16 cellular contexts compared by ENCODE assay signal in genomic region chr6:1766663-1767062, GRCh38.
DNase-seq lines count a peak whose midpoint lies in the region; ATAC-seq, FAIRE-seq and TF ChIP-seq lines count a peak whose summit lies in the region.
"Had no signal": no experiment of that assay in that cellular context is flagged by ENCODE, and none has a peak within 500 bp of the region (broad histone marks: within the 10 kb centered on the region; RNA-seq: fewer than 3 reads in every experiment).

No MANE protein-coding gene starts in this region.

- no peaks in the 10 kb centered on the region for H3K9me3 ChIP-seq in right lobe of liver
- H3K9me3 ChIP-seq in HepG2 (ENCODE audit: low read length), result no peaks in the 10 kb centered on the region
- no peaks in the 10 kb centered on the region for H3K9me3 ChIP-seq in aorta (ENCODE audit: control insufficient read depth, low read length)
- H3K9me3 ChIP-seq: neutrophil had no signal

- no peak for DNase-seq in right lobe of liver
- no peak for DNase-seq in HepG2 (ENCODE audit: low spot score)
- DNase-seq in astrocyte of the hippocampus (ENCODE audit: low read depth, low spot score), result peak; percentile 46
- DNase-seq in kidney glomerular epithelial cell (lab: John Stamatoyannopoulos, UW), result peak; percentile 10
- no peak for DNase-seq in aorta
- no peak for DNase-seq in activated CD4-positive, alpha-beta T cell treated with anti-CD3 and anti-CD28 coated beads, Interleukin-2, amount 10 ng/mL, durations not matched to agents 7 days and 5 days
- DNase-seq in AG08395 (ENCODE audit: low spot score), result no peak
- no peak for DNase-seq in cortex of kidney (lab: John Stamatoyannopoulos, UW)
- DNase-seq: activated CD4-positive, alpha-beta memory T cell treated with anti-CD3 and anti-CD28 coated beads, Interleukin-2, amount 10 ng/mL, durations not matched to agents 7 days and 5 days; amygdala; NCI-H1930; stimulated activated naive B cell treated with anti-CD40 and anti-IgM and Interleukin-4, amounts not matched to agents 10 μg/mL and 1 μg/mL and 100 μg/mL, for 72 hours had no signal

- H3K27ac Mint-ChIP-seq in activated CD4-positive, alpha-beta T cell treated with anti-CD3 and anti-CD28 coated beads, Interleukin-2, amount 10 ng/mL, durations not matched to agents 7 days and 5 days, result no peak overlapping the region
- H3K27ac Mint-ChIP-seq: activated CD4-positive, alpha-beta memory T cell treated with anti-CD3 and anti-CD28 coated beads, Interleukin-2, amount 10 ng/mL, durations not matched to agents 7 days and 5 days; memory B cell; stimulated activated naive B cell treated with anti-CD40 and anti-IgM and Interleukin-4, amounts not matched to agents 10 μg/mL and 1 μg/mL and 100 μg/mL, for 72 hours had no signal

- H3K9me3 Mint-ChIP-seq in activated CD4-positive, alpha-beta T cell treated with anti-CD3 and anti-CD28 coated beads, Interleukin-2, amount 10 ng/mL, durations not matched to agents 7 days and 5 days, result no peaks in the 10 kb centered on the region
- H3K9me3 Mint-ChIP-seq: activated CD4-positive, alpha-beta memory T cell treated with anti-CD3 and anti-CD28 coated beads, Interleukin-2, amount 10 ng/mL, durations not matched to agents 7 days and 5 days; memory B cell; stimulated activated naive B cell treated with anti-CD40 and anti-IgM and Interleukin-4, amounts not matched to agents 10 μg/mL and 1 μg/mL and 100 μg/mL, for 72 hours had no signal

- FAIRE-seq in HepG2 (lab: Jason Lieb, UNC), result no peak
- FAIRE-seq: TTC549 had no signal

- no peak overlapping the region for H3K4me2 ChIP-seq in HepG2 (ENCODE audit: low read depth, low read length)

- 70% methylated on average over 8 of the region's 8 CpGs for WGBS in right lobe of liver (ENCODE audit: insufficient coverage, low coverage, low lambda C conversion rate, missing lambda C conversion rate)
- 97% methylated on average over 8 of the region's 8 CpGs for WGBS in HepG2 (ENCODE audit: low lambda C conversion rate)
- 45 to 49% methylated on average over 8 of the region's 8 CpGs for WGBS in aorta, 2 donors

- H3K4me1 ChIP-seq in right lobe of liver (no peaks in the 10 kb centered on the region), HepG2 (ENCODE audit: insufficient read depth, low read length) (peaks cover 15% of the 10 kb centered on the region), aorta (ENCODE audit: control insufficient read depth in 1 of 2, insufficient read depth in 2 of 2, low read length in 2 of 2) (peaks cover 0 to 10% of the 10 kb centered on the region in 2 donors)

- H3K4me3 ChIP-seq in right lobe of liver (no peak overlapping the region), HepG2 (replicated peaks in 1 of 3; ENCODE audit: insufficient read depth in 1 of 3, low read depth in 2 of 3, low read length in 3 of 3) (no peak overlapping the region), aorta (ENCODE audit: low read length in 2 of 2) (no peak overlapping the region)
- H3K4me3 ChIP-seq: smooth muscle cell had no signal

- H3K27ac ChIP-seq in right lobe of liver (no peak overlapping the region), HepG2 (ENCODE audit: extremely low read length, insufficient read depth, low read length) (no peak overlapping the region), aorta (ENCODE audit: low read depth in 1 of 2, low read length in 2 of 2) (peak overlapping the region in 1 of 2 donors; percentile 42)
- H3K27ac ChIP-seq: neutrophil had no signal

- no peaks in the 10 kb centered on the region for H3K27me3 Mint-ChIP-seq in activated CD4-positive, alpha-beta T cell treated with anti-CD3 and anti-CD28 coated beads, Interleukin-2, amount 10 ng/mL, durations not matched to agents 7 days and 5 days
- H3K27me3 Mint-ChIP-seq: memory B cell; stimulated activated naive B cell treated with anti-CD40 and anti-IgM and Interleukin-4, amounts not matched to agents 10 μg/mL and 1 μg/mL and 100 μg/mL, for 72 hours had no signal

- no peaks in the 10 kb centered on the region for H3K79me2 ChIP-seq in HepG2 (ENCODE audit: insufficient read depth, low read length)

- no peak overlapping the region for H2AFZ ChIP-seq in HepG2 (ENCODE audit: low read length)

- H3K9ac ChIP-seq in HepG2 (ENCODE audit: insufficient read depth, low read depth, low read length), result no peak overlapping the region

- H3K36me3 Mint-ChIP-seq in activated CD4-positive, alpha-beta T cell treated with anti-CD3 and anti-CD28 coated beads, Interleukin-2, amount 10 ng/mL, durations not matched to agents 7 days and 5 days (ENCODE audit: low read depth), result peaks cover 1% of the 10 kb centered on the region

- no TSS peak for BruUV-seq in HepG2 (replicated peaks; lab: Mats Ljungman, UMichigan)

- TF ChIP-seq EP300 in HepG2 (IDR thresholded peaks at IDR 0.05; ENCODE audit: low read depth in 2 of 2, low read length in 2 of 2), result no peak
- TF ChIP-seq EP300 in HepG2 (CRISPR knock-in tag; IDR thresholded peaks at IDR 0.05; ENCODE audit: borderline replicate concordance), result no peak

- CTCF ChIA-PET in HepG2 (lab: Yijun Ruan, JAX; ENCODE audit: low intra/inter-chr PET ratio, low total read pairs), result no interaction called here
- CTCF ChIA-PET in activated CD4-positive, alpha-beta T cell treated with anti-CD3 and anti-CD28 coated beads, Interleukin-2, amount 10 ng/mL, durations not matched to agents 7 days and 5 days (lab: Charles Lee), result no interaction called here

- intact Hi-C loops in right lobe of liver (cut with DNase I) (no loop called here), HepG2 (cut with micrococcal nuclease; ENCODE audit: unreplicated experiment) (no loop called here), aorta (cut with DNase I) (loop anchor here (10.0 kb wide), 1 partner anchor 62 kb away; no protein-coding TSS in a partner anchor)

- TF ChIP-seq POLR2A in right lobe of liver (IDR thresholded peaks at IDR 0.05) (no peak), HepG2 (IDR thresholded peaks at IDR 0.05; ENCODE audit: insufficient read depth in 1 of 2, low read depth in 2 of 2, low read length in 2 of 2) (no peak)

- ATAC-seq in right lobe of liver, result peak in 3 of 4 donors; percentile 38 to 43 (median 40)
- no peak for ATAC-seq in HepG2
- peak; percentile 47 for ATAC-seq in aorta (ENCODE audit: low FRiP score)
- ATAC-seq: stimulated activated naive B cell treated with anti-CD40 and anti-IgM and Interleukin-4, amounts not matched to agents 10 μg/mL and 1 μg/mL and 100 μg/mL, for 72 hours had no signal

- H4K20me1 ChIP-seq in HepG2 (ENCODE audit: insufficient read depth, low read length), result no peaks in the 10 kb centered on the region

- POLR2A ChIA-PET in HepG2 (lab: Yijun Ruan, JAX), result no interaction called here
- POLR2A ChIA-PET in activated CD4-positive, alpha-beta T cell treated with anti-CD3 and anti-CD28 coated beads, Interleukin-2, amount 10 ng/mL, durations not matched to agents 7 days and 5 days (lab: Charles Lee), result no interaction called here

- no peak overlapping the region for H3K4me3 Mint-ChIP-seq in activated CD4-positive, alpha-beta T cell treated with anti-CD3 and anti-CD28 coated beads, Interleukin-2, amount 10 ng/mL, durations not matched to agents 7 days and 5 days
- H3K4me3 Mint-ChIP-seq: activated CD4-positive, alpha-beta memory T cell treated with anti-CD3 and anti-CD28 coated beads, Interleukin-2, amount 10 ng/mL, durations not matched to agents 7 days and 5 days; memory B cell had no signal

- peaks cover 34% of the 10 kb centered on the region for H3K4me1 Mint-ChIP-seq in activated CD4-positive, alpha-beta T cell treated with anti-CD3 and anti-CD28 coated beads, Interleukin-2, amount 10 ng/mL, durations not matched to agents 7 days and 5 days
- H3K4me1 Mint-ChIP-seq: stimulated activated naive B cell treated with anti-CD40 and anti-IgM and Interleukin-4, amounts not matched to agents 10 μg/mL and 1 μg/mL and 100 μg/mL, for 72 hours had no signal

- H3K36me3 ChIP-seq in right lobe of liver (no peaks in the 10 kb centered on the region), HepG2 (replicated peaks in 1 of 2; ENCODE audit: control insufficient read depth in 1 of 2, insufficient read depth in 2 of 2, low read length in 2 of 2) (peaks cover 4 to 27% of the 10 kb centered on the region in 2 experiments; a peak in 4 of 5 replicates), aorta (ENCODE audit: control insufficient read depth in 1 of 2, insufficient read depth in 2 of 2, low read length in 1 of 2) (no peaks in the 10 kb centered on the region)
- H3K36me3 ChIP-seq: neutrophil had no signal

- TF ChIP-seq RAD21 in HepG2 (CRISPR knock-in tag; IDR thresholded peaks at IDR 0.05), result no peak

- in situ Hi-C loops in HepG2 (cut with HindIII; ENCODE audit: extremely low pct_ligation_motif_present, low pct_unique_long_range_greater_than_20kb), result no loop called here

- no peak for TF ChIP-seq CTCF in right lobe of liver (IDR thresholded peaks at IDR 0.05)
- no peak for TF ChIP-seq CTCF in HepG2 (CRISPR knock-in tag; IDR thresholded peaks at IDR 0.05)

- H3K27me3 ChIP-seq in right lobe of liver (no peaks in the 10 kb centered on the region), HepG2 (ENCODE audit: control insufficient read depth in 1 of 2, insufficient read depth in 2 of 2, low read length in 2 of 2) (no peaks in the 10 kb centered on the region), aorta (ENCODE audit: control insufficient read depth in 1 of 2, insufficient read depth in 2 of 2, low read length in 1 of 2) (no peaks in the 10 kb centered on the region)
- H3K27me3 ChIP-seq: neutrophil had no signal

TF ChIP-seq in HepG2, 621 proteins besides CTCF, POLR2A, EP300 and RAD21 (continues in another document):
- TF ChIP-seq, protein P1, sequence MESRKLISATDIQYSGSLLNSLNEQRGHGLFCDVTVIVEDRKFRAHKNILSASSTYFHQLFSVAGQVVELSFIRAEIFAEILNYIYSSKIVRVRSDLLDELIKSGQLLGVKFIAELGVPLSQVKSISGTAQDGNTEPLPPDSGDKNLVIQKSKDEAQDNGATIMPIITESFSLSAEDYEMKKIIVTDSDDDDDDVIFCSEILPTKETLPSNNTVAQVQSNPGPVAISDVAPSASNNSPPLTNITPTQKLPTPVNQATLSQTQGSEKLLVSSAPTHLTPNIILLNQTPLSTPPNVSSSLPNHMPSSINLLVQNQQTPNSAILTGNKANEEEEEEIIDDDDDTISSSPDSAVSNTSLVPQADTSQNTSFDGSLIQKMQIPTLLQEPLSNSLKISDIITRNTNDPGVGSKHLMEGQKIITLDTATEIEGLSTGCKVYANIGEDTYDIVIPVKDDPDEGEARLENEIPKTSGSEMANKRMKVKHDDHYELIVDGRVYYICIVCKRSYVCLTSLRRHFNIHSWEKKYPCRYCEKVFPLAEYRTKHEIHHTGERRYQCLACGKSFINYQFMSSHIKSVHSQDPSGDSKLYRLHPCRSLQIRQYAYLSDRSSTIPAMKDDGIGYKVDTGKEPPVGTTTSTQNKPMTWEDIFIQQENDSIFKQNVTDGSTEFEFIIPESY (CRISPR knock-in tag; IDR thresholded peaks at IDR 0.05), result no peak
- TF ChIP-seq ZNF775 (CRISPR knock-in tag; IDR thresholded peaks at IDR 0.05; ENCODE audit: borderline replicate concordance), result no peak
- no peak for TF ChIP-seq CBX2 (IDR thresholded peaks at IDR 0.05; ENCODE audit: low read depth, low read length)
- TF ChIP-seq CBX2 (CRISPR knock-in tag; IDR thresholded peaks at IDR 0.05; ENCODE audit: low read depth), result no peak
- no peak for TF ChIP-seq GATA4 (IDR thresholded peaks at IDR 0.05; ENCODE audit: borderline replicate concordance, low read depth)
- TF ChIP-seq SP140L (CRISPR knock-in tag; IDR thresholded peaks at IDR 0.05; ENCODE audit: borderline replicate concordance), result no peak
- TF ChIP-seq CCDC6 (CRISPR knock-in tag; IDR thresholded peaks at IDR 0.05), result no peak

Comparison
In these comparisons a context has a peak if more than half of its experiments do, and no peak if none do; other contexts are left out.
1. DNase-seq: peak in astrocyte of the hippocampus (single experiment) and kidney glomerular epithelial cell (single experiment); none in right lobe of liver (0 of 3), HepG2 (single experiment), aorta (0 of 2), activated CD4-positive, alpha-beta T cell treated with anti-CD3 and anti-CD28 coated beads, Interleukin-2, amount 10 ng/mL, durations not matched to agents 7 days and 5 days (single experiment), AG08395 (single experiment) and cortex of kidney (single experiment).
2. intact Hi-C loops: an anchor here in aorta (10.0 kb wide); none called in right lobe of liver and HepG2.